Comparison of ENCODE assay signal across 8 cellular contexts in the genomic region with DNA sequence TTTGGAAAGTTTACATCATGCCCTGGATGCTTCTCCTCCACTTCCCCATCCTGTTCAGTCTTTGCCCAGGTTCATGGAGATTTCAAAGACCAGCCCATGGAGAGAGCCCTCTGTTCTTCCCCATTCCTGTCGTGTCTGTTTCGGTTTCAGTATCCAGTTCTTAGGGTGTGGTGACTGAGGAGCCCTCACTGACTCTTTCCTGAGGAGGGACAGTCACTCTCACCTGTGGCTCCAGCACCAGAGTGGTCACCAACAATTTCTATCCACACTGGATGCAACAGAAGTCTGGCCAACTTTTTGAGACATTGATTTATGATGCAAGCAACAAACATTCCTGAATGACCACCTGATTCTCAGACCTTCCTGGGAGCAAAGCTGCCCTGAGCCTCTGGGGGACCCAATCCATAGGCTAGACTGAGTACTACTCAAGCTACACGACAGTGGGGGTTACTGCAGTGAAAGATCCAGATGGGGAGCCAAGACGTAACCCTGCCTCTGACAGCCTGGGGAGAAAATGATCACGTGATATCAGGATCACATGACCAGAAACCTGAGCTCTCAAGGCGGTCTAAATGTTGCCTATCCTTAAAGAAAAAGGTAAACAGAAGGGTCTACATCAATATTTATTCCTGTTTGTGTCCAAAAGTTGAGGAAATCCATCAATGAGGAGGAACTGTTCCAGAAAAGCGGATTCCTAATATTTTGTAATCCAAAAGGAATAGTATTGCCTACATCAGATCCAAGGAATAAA.
DNase-seq lines count a peak whose midpoint lies in the region; ATAC-seq and TF ChIP-seq lines count a peak whose summit lies in the region.

No MANE protein-coding gene starts in this region.

- H3K27ac ChIP-seq in right atrium auricular region, result no peak overlapping the region

- H3K27me3 ChIP-seq in endocrine pancreas (ENCODE audit: control insufficient read depth, insufficient read depth, low read length) (no peaks in the 10 kb centered on the region), right atrium auricular region (no peaks in the 10 kb centered on the region)

- POLR2A ChIA-PET in AG04449 (lab: Yijun Ruan, JAX), result no interaction called here

- H3K4me3 ChIP-seq in AG04449 (ENCODE audit: low read depth, low read length), result peak overlapping the region; percentile 32
- H3K4me3 ChIP-seq in endocrine pancreas (ENCODE audit: control insufficient read depth, insufficient read depth, low read length), result peak overlapping the region; percentile 63
- H3K4me3 ChIP-seq in right atrium auricular region, result no peak overlapping the region

- no peak for TF ChIP-seq POLR2A in GM18505 (IDR thresholded peaks at IDR 0.05; ENCODE audit: borderline replicate concordance, extremely low read depth, insufficient read depth, insufficient read length)

- ATAC-seq in GM18505 (IDR thresholded peaks at IDR 0.05; ENCODE audit: unreplicated experiment) (peak; percentile 43), HG03135 (IDR thresholded peaks at IDR 0.05; ENCODE audit: unreplicated experiment) (peak; percentile 20)

- CTCF ChIA-PET in AG04449 (lab: Yijun Ruan, JAX), result interaction anchor here (3.8 kb wide), 1 partner anchor 11 kb away, joined by 14 read pairs; no protein-coding TSS in a partner anchor

- TF ChIP-seq CTCF in AG04449 (IDR thresholded peaks at IDR 0.05; ENCODE audit: insufficient read depth, low read length, missing control alignments) (no peak), right atrium auricular region (IDR thresholded peaks at IDR 0.05) (no peak)

- no peaks in the 10 kb centered on the region for H3K36me3 ChIP-seq in endocrine pancreas (ENCODE audit: control insufficient read depth, insufficient read depth, low read length)
- no peaks in the 10 kb centered on the region for H3K36me3 ChIP-seq in right atrium auricular region

- H3K4me1 ChIP-seq in endocrine pancreas (ENCODE audit: control insufficient read depth, insufficient read depth, low read length) (no peaks in the 10 kb centered on the region), right atrium auricular region (no peaks in the 10 kb centered on the region)

- no peak for DNase-seq in AG04449 (ENCODE audit: low read depth, low spot score)
- DNase-seq in NOMO-1 (lab: John Stamatoyannopoulos, UW; ENCODE audit: unreplicated experiment in 2 of 2), result peak; percentile 48 to 57
- DNase-seq in renal cortical epithelial cell (ENCODE audit: low read depth), result peak; percentile 55
- DNase-seq in stimulated activated CD8-positive, alpha-beta memory T cell treated with anti-CD3 and anti-CD28 coated beads, Interleukin-4, amount 100 ng/mL, for 48 hours, result no peak
- DNase-seq in right atrium auricular region (ENCODE audit: low spot score), result no peak

- H3K9me3 ChIP-seq in endocrine pancreas (ENCODE audit: control insufficient read depth, low read length) (no peaks in the 10 kb centered on the region), right atrium auricular region (no peaks in the 10 kb centered on the region)

- H3K9ac ChIP-seq in endocrine pancreas (ENCODE audit: control insufficient read depth, insufficient read depth, low read length), result no peak overlapping the region

Comparison
In these comparisons a context has a peak if more than half of its experiments do, and no peak if none do; other contexts are left out.
1. DNase-seq: peak in NOMO-1 (2 of 2) and renal cortical epithelial cell (single experiment); none in AG04449 (single experiment), stimulated activated CD8-positive, alpha-beta memory T cell treated with anti-CD3 and anti-CD28 coated beads, Interleukin-4, amount 100 ng/mL, for 48 hours (single experiment) and right atrium auricular region (single experiment).
2. H3K4me3 ChIP-seq: peak in AG04449 (single experiment) and endocrine pancreas (single experiment); none in right atrium auricular region (0 of 2).